In genomic region chr20:41475507-41475906, GRCh38 we compare ENCODE assay signal across 12 cellular contexts.
DNase-seq lines count a peak whose midpoint lies in the region; ATAC-seq, FAIRE-seq and TF ChIP-seq lines count a peak whose summit lies in the region.
"Had no signal": no experiment of that assay in that cellular context is flagged by ENCODE, and none has a peak within 500 bp of the region (broad histone marks: within the 10 kb centered on the region; RNA-seq: fewer than 3 reads in every experiment).

No MANE protein-coding gene starts in this region.

- DNase-seq in HTR-8/SVneo (ENCODE audit: insufficient read length, low spot score) (no peak), left ventricle myocardium superior (no peak), retina (peak; percentile 54), DMS114 treated with DMSO at 0.1 percent for 48 hours (lab: John Stamatoyannopoulos, UW; ENCODE audit: unreplicated experiment) (no peak), activated gamma-delta T cell (lab: John Stamatoyannopoulos, UW) (no peak)
- DNase-seq in stimulated activated naive CD8-positive, alpha-beta T cell treated with anti-CD3 and anti-CD28 coated beads, Interleukin-15, Interleukin-2, amounts not matched to agents 100 U/mL and 50 U/mL, for 24 hours, result no peak
- DNase-seq: activated CD8-positive, alpha-beta memory T cell treated with anti-CD3 and anti-CD28 coated beads, Interleukin-2, amount 50 U/mL, for 48 hours; naive thymus-derived CD8-positive, alpha-beta T cell; NCI-H524 treated with DMSO at 0.1 percent for 48 hours; SIG-M5 had no signal

- intact Hi-C loops in left ventricle myocardium superior (cut with micrococcal nuclease), result loop anchor here (10.0 kb wide), 1 partner anchor 149 kb away; no protein-coding TSS in a partner anchor

- peak; percentile 85 for FAIRE-seq in HTR-8/SVneo (lab: Jason Lieb, UNC)
- FAIRE-seq: keratinocyte had no signal

- ATAC-seq in SK-N-SH treated with all-trans-retinoic acid at 6 μM for 48 hours, result peak; percentile 43
- peak; percentile 58 for ATAC-seq in left ventricle myocardium superior
- no peak for ATAC-seq in stimulated activated naive CD8-positive, alpha-beta T cell treated with anti-CD3 and anti-CD28 coated beads, Interleukin-15, Interleukin-2, amounts not matched to agents 100 U/mL and 50 U/mL, for 24 hours
- ATAC-seq: naive thymus-derived CD8-positive, alpha-beta T cell had no signal

TF ChIP-seq in SK-N-SH treated with all-trans-retinoic acid at 6 μM for 48 hours, 23 proteins besides CTCF, POLR2A, EP300 and RAD21:
- TF ChIP-seq PATZ1 (CRISPR knock-in tag; IDR thresholded peaks at IDR 0.05; ENCODE audit: borderline replicate concordance), result no peak
- no peak for TF ChIP-seq ZNF70 (CRISPR knock-in tag; IDR thresholded peaks at IDR 0.05)
- no peak for TF ChIP-seq PPARA (CRISPR knock-in tag; IDR thresholded peaks at IDR 0.05; ENCODE audit: borderline replicate concordance)
- no peak for TF ChIP-seq BACH2 (CRISPR knock-in tag; IDR thresholded peaks at IDR 0.05; ENCODE audit: borderline replicate concordance)
- TF ChIP-seq SNAI2 (CRISPR knock-in tag; IDR thresholded peaks at IDR 0.05), result no peak
- no peak for TF ChIP-seq CSRNP3 (CRISPR knock-in tag; IDR thresholded peaks at IDR 0.05)
- TF ChIP-seq GLIS3 (CRISPR knock-in tag; IDR thresholded peaks at IDR 0.05), result no peak
- TF ChIP-seq OSR1 (CRISPR knock-in tag; IDR thresholded peaks at IDR 0.05), result no peak
- no peak for TF ChIP-seq TSHZ2 (CRISPR knock-in tag; IDR thresholded peaks at IDR 0.05)
- TF ChIP-seq ZFP30 (CRISPR knock-in tag; IDR thresholded peaks at IDR 0.05), result no peak
- no peak for TF ChIP-seq ZC3H10 (CRISPR knock-in tag; IDR thresholded peaks at IDR 0.05)
- no peak for TF ChIP-seq ZNF565 (CRISPR knock-in tag; conservative IDR thresholded peaks at IDR 0.05; ENCODE audit: low read depth)
- no peak for TF ChIP-seq ESRRG (CRISPR knock-in tag; IDR thresholded peaks at IDR 0.05)
- TF ChIP-seq CSDC2 (CRISPR knock-in tag; IDR thresholded peaks at IDR 0.05), result no peak
- no peak for TF ChIP-seq ZNF8 (CRISPR knock-in tag; IDR thresholded peaks at IDR 0.05)
- no peak for TF ChIP-seq ZFP3 (CRISPR knock-in tag; IDR thresholded peaks at IDR 0.05)
- TF ChIP-seq ARNTL (CRISPR knock-in tag; IDR thresholded peaks at IDR 0.05; ENCODE audit: borderline replicate concordance, low read depth), result no peak
- TF ChIP-seq CREB5 (CRISPR knock-in tag; IDR thresholded peaks at IDR 0.05; ENCODE audit: low read depth), result no peak
- TF ChIP-seq TOX (CRISPR knock-in tag; IDR thresholded peaks at IDR 0.05; ENCODE audit: borderline replicate concordance), result no peak
